ENCODE assay signal across 18 cellular contexts in genomic region chr10:125886914-125887512, GRCh38. TPM values are rescaled to one million over a fixed set of nuclear protein-coding genes. Genes with fewer than 3 reads are reported as not detected.
A peak's percentile ranks its signal among the peaks of the same experiment; 100 is the strongest.
DNase-seq lines count a peak whose midpoint lies in the region; ATAC-seq, FAIRE-seq and TF ChIP-seq lines count a peak whose summit lies in the region.
"Had no signal": no experiment of that assay in that cellular context is flagged by ENCODE, and none has a peak within 500 bp of the region (broad histone marks: within the 10 kb centered on the region; RNA-seq: fewer than 3 reads in every experiment).

No MANE protein-coding gene starts in this region.

- CTCF ChIA-PET in PC-3 (lab: Charles Lee) (no interaction called here), endothelial cell of umbilical vein (lab: Charles Lee) (no interaction called here), Calu3 (lab: Charles Lee) (no interaction called here)

- peaks cover 92% of the 10 kb centered on the region for H3K79me2 ChIP-seq in GM23248 (ENCODE audit: insufficient read depth)
- H3K79me2 ChIP-seq in PC-3 (ENCODE audit: low read length), result peaks cover 31% of the 10 kb centered on the region
- H3K79me2 ChIP-seq in endothelial cell of umbilical vein (ENCODE audit: control insufficient read depth, insufficient read depth, low read length), result peaks cover 2% of the 10 kb centered on the region
- peaks cover 33% of the 10 kb centered on the region for H3K79me2 ChIP-seq in keratinocyte (ENCODE audit: control insufficient read depth, insufficient read depth, low read length)

- H3K4me1 ChIP-seq in GM23248 (ENCODE audit: insufficient read depth) (peaks cover 8% of the 10 kb centered on the region; the same call in 1 of the 2 replicates), PC-3 (ENCODE audit: insufficient read depth, low read length) (peaks cover 35% of the 10 kb centered on the region), endothelial cell of umbilical vein (ENCODE audit: control insufficient read depth, extremely low read depth, insufficient read depth, low read length) (no peaks in the 10 kb centered on the region), keratinocyte (ENCODE audit: control insufficient read depth, extremely low read depth, insufficient read depth, low read length) (peaks cover 19% of the 10 kb centered on the region)

- no peaks in the 10 kb centered on the region for H3K27me3 Mint-ChIP-seq in Calu3 (ENCODE audit: unreplicated experiment)
- H3K27me3 Mint-ChIP-seq in activated naive CD8-positive, alpha-beta T cell treated with anti-CD3 and anti-CD28 coated beads for 36 hours, result no peaks in the 10 kb centered on the region
- H3K27me3 Mint-ChIP-seq: CD4-positive, alpha-beta memory T cell had no signal

- no peak overlapping the region for H2AFZ ChIP-seq in GM23248
- no peak overlapping the region for H2AFZ ChIP-seq in PC-3 (ENCODE audit: low read length)
- H2AFZ ChIP-seq in endothelial cell of umbilical vein (ENCODE audit: low read depth, low read length), result no peak overlapping the region
- H2AFZ ChIP-seq in keratinocyte (ENCODE audit: control insufficient read depth, low read length), result no peak overlapping the region

- H3K9me3 ChIP-seq in GM23248 (ENCODE audit: low read depth), result no peaks in the 10 kb centered on the region
- no peaks in the 10 kb centered on the region for H3K9me3 ChIP-seq in PC-3 (ENCODE audit: low read length)
- H3K9me3 ChIP-seq in endothelial cell of umbilical vein (replicated peaks; ENCODE audit: control insufficient read depth, insufficient read depth, low read length), result no peaks in the 10 kb centered on the region
- H3K9me3 ChIP-seq in keratinocyte (ENCODE audit: control insufficient read depth, low read depth, low read length), result no peaks in the 10 kb centered on the region

- peaks cover 19% of the 10 kb centered on the region for H3K4me1 Mint-ChIP-seq in Calu3 (ENCODE audit: low read depth, unreplicated experiment)
- peaks cover 2% of the 10 kb centered on the region for H3K4me1 Mint-ChIP-seq in activated naive CD8-positive, alpha-beta T cell treated with anti-CD3 and anti-CD28 coated beads for 36 hours
- H3K4me1 Mint-ChIP-seq: CD4-positive, alpha-beta memory T cell had no signal

- 60 to 67% methylated on average over 3 of the region's 3 CpGs for WGBS in GM23248 (ENCODE audit: low coverage in 1 of 2, low lambda C conversion rate in 2 of 2, missing lambda C conversion rate in 2 of 2), 2 experiments

- no peak overlapping the region for H3K27ac ChIP-seq in GM23248
- H3K27ac ChIP-seq in PC-3 (ENCODE audit: low read length), result no peak overlapping the region
- H3K27ac ChIP-seq in endothelial cell of umbilical vein (ENCODE audit: insufficient read depth, low read depth, low read length), result no peak overlapping the region
- peak overlapping the region; percentile 56 for H3K27ac ChIP-seq in keratinocyte (ENCODE audit: control insufficient read depth, insufficient read depth, low read length)

- dilution Hi-C loops in endothelial cell of umbilical vein (cut with MboI; ENCODE audit: extremely low pct_ligation_motif_present, low sequenced_read_pairs), result no loop called here
- dilution Hi-C loops in keratinocyte (cut with MboI; ENCODE audit: extremely low pct_ligation_motif_present, low sequenced_read_pairs), result no loop called here

- H3K9me1 ChIP-seq in endothelial cell of umbilical vein (replicated peaks; ENCODE audit: control insufficient read depth, extremely low read depth, insufficient read depth, low read length), result no peaks in the 10 kb centered on the region
- no peaks in the 10 kb centered on the region for H3K9me1 ChIP-seq in keratinocyte (ENCODE audit: control insufficient read depth, extremely low read depth, insufficient read depth, low read length)

- in situ Hi-C loops in GM23248 (cut with MboI), result no loop called here

- H3K9me2 ChIP-seq in GM23248 (ENCODE audit: insufficient read depth) (no peaks in the 10 kb centered on the region), PC-3 (replicated peaks; ENCODE audit: low read length) (no peaks in the 10 kb centered on the region)

- no peak overlapping the region for H3K4me3 ChIP-seq in GM23248
- H3K4me3 ChIP-seq in PC-3 (ENCODE audit: low read length), result no peak overlapping the region
- no peak overlapping the region for H3K4me3 ChIP-seq in endothelial cell of umbilical vein (replicated peaks in 1 of 3; ENCODE audit: insufficient read depth in 1 of 3, low read depth in 1 of 3, low read length in 3 of 3)
- H3K4me3 ChIP-seq in keratinocyte (ENCODE audit: control insufficient read depth in 2 of 3, extremely low read depth in 1 of 3, insufficient read depth in 2 of 3, low read depth in 1 of 3, low read length in 3 of 3), result peak overlapping the region in 1 of 3 experiments; percentile 40

- H3F3A ChIP-seq in GM23248 (ENCODE audit: insufficient read depth) (no peaks in the 10 kb centered on the region), PC-3 (ENCODE audit: low read length, unreplicated experiment) (no peaks in the 10 kb centered on the region)

- no peak overlapping the region for H3K27ac Mint-ChIP-seq in Calu3 (ENCODE audit: unreplicated experiment)
- no peak overlapping the region for H3K27ac Mint-ChIP-seq in activated naive CD8-positive, alpha-beta T cell treated with anti-CD3 and anti-CD28 coated beads for 36 hours
- H3K27ac Mint-ChIP-seq: CD4-positive, alpha-beta memory T cell; H9 had no signal

- ATAC-seq in PC-3 (peak; percentile 34; the same call in 1 of the 2 replicates), HG03045 (IDR thresholded peaks at IDR 0.05; ENCODE audit: unreplicated experiment) (no peak), GM19324 (IDR thresholded peaks at IDR 0.05; ENCODE audit: low FRiP score, unreplicated experiment) (no peak)

- no peak overlapping the region for H3K9ac ChIP-seq in GM23248
- H3K9ac ChIP-seq in PC-3 (ENCODE audit: low read length), result no peak overlapping the region
- H3K9ac ChIP-seq in endothelial cell of umbilical vein (replicated peaks; ENCODE audit: extremely low read depth, insufficient read depth, low read length), result no peak overlapping the region
- H3K9ac ChIP-seq in keratinocyte (ENCODE audit: control insufficient read depth, extremely low read depth, insufficient read depth, low read length), result no peak overlapping the region

- H3K4me2 ChIP-seq in GM23248 (ENCODE audit: unreplicated experiment), result no peak overlapping the region
- no peak overlapping the region for H3K4me2 ChIP-seq in PC-3 (ENCODE audit: low read length)
- no peak overlapping the region for H3K4me2 ChIP-seq in endothelial cell of umbilical vein (ENCODE audit: insufficient read depth, low read length)
- H3K4me2 ChIP-seq in keratinocyte (ENCODE audit: control insufficient read depth, extremely low read depth, insufficient read depth, low read depth, low read length), result peak overlapping the region; percentile 58

- intact Hi-C loops in PC-3 (cut with micrococcal nuclease), result no loop called here
- intact Hi-C loops in endothelial cell of umbilical vein (cut with micrococcal nuclease), result no loop called here
- intact Hi-C loops in Calu3 (cut with micrococcal nuclease; ENCODE audit: unreplicated experiment), result no loop called here

- no TSS peak for BruUV-seq in PC-3 (replicated peaks; lab: Mats Ljungman, UMichigan)
- no TSS peak for BruUV-seq in endothelial cell of umbilical vein (replicated peaks; lab: Mats Ljungman, UMichigan)
- BruUV-seq in Calu3 (replicated peaks; lab: Mats Ljungman, UMichigan), result no TSS peak

- no peak for FAIRE-seq in endothelial cell of umbilical vein (lab: Jason Lieb, UNC)
- FAIRE-seq in keratinocyte (lab: Jason Lieb, UNC), result no peak

- no peaks in the 10 kb centered on the region for H3K9me3 Mint-ChIP-seq in Calu3 (ENCODE audit: low read depth, unreplicated experiment)
- no peaks in the 10 kb centered on the region for H3K9me3 Mint-ChIP-seq in activated naive CD8-positive, alpha-beta T cell treated with anti-CD3 and anti-CD28 coated beads for 36 hours

- no peaks in the 10 kb centered on the region for H3K27me3 ChIP-seq in GM23248 (replicated peaks; ENCODE audit: insufficient read depth)
- no peaks in the 10 kb centered on the region for H3K27me3 ChIP-seq in PC-3 (ENCODE audit: low read length)
- H3K27me3 ChIP-seq in endothelial cell of umbilical vein (ENCODE audit: control insufficient read depth in 2 of 2, insufficient read depth in 2 of 2, low read length in 2 of 2), result no peaks in the 10 kb centered on the region
- H3K27me3 ChIP-seq in keratinocyte (ENCODE audit: control insufficient read depth, extremely low read depth, insufficient read depth, low read length), result no peaks in the 10 kb centered on the region

- POLR2A ChIA-PET in PC-3 (lab: Charles Lee; ENCODE audit: unreplicated experiment), result no interaction called here
- POLR2A ChIA-PET in endothelial cell of umbilical vein (lab: Charles Lee), result no interaction called here

- H4K20me1 ChIP-seq in GM23248 (ENCODE audit: insufficient read depth) (no peaks in the 10 kb centered on the region), PC-3 (ENCODE audit: low read length) (no peaks in the 10 kb centered on the region), endothelial cell of umbilical vein (replicated peaks; ENCODE audit: control insufficient read depth, extremely low read depth, insufficient read depth, low read length) (no peaks in the 10 kb centered on the region), keratinocyte (ENCODE audit: control insufficient read depth, extremely low read depth, insufficient read depth, low read length) (no peaks in the 10 kb centered on the region)

- H3K36me3 ChIP-seq in GM23248 (ENCODE audit: low read depth) (no peaks in the 10 kb centered on the region), PC-3 (ENCODE audit: low read depth, low read length) (no peaks in the 10 kb centered on the region), endothelial cell of umbilical vein (ENCODE audit: control insufficient read depth in 2 of 2, extremely low read depth in 1 of 2, insufficient read depth in 2 of 2, low read length in 2 of 2) (no peaks in the 10 kb centered on the region), keratinocyte (ENCODE audit: control insufficient read depth in 2 of 2, extremely low read depth in 1 of 2, insufficient read depth in 2 of 2, low read length in 2 of 2) (peaks cover 6 to 10% of the 10 kb centered on the region in 2 experiments)

- peaks cover 4% of the 10 kb centered on the region for H3K36me3 Mint-ChIP-seq in Calu3 (ENCODE audit: insufficient read depth, unreplicated experiment)
- peaks cover 3% of the 10 kb centered on the region for H3K36me3 Mint-ChIP-seq in activated naive CD8-positive, alpha-beta T cell treated with anti-CD3 and anti-CD28 coated beads for 36 hours

- no peak overlapping the region for H3K4me3 Mint-ChIP-seq in Calu3 (ENCODE audit: low read depth, unreplicated experiment)
- no peak overlapping the region for H3K4me3 Mint-ChIP-seq in activated naive CD8-positive, alpha-beta T cell treated with anti-CD3 and anti-CD28 coated beads for 36 hours
- H3K4me3 Mint-ChIP-seq: CD4-positive, alpha-beta memory T cell; H9 had no signal

- TF ChIP-seq CTCF in PC-3 (conservative IDR thresholded peaks at IDR 0.05; ENCODE audit: low read depth, low read length), result no peak
- TF ChIP-seq CTCF in endothelial cell of umbilical vein (IDR thresholded peaks at IDR 0.05; ENCODE audit: extremely low read depth in 1 of 2, insufficient read depth in 1 of 2, low read depth in 1 of 2, low read length in 2 of 2), result no peak
- no peak for TF ChIP-seq CTCF in keratinocyte (optimal IDR thresholded peaks at IDR 0.05 in 1 of 3, IDR thresholded peaks at IDR 0.05 in 1 of 3, conservative IDR thresholded peaks at IDR 0.05 in 1 of 3; ENCODE audit: extremely low read depth in 1 of 3, insufficient read depth in 2 of 3, low read length in 3 of 3)
- TF ChIP-seq CTCF in Calu3 (IDR thresholded peaks at IDR 0.05; ENCODE audit: unreplicated experiment), result no peak

- peak; percentile 32 for DNase-seq in GM23248
- no peak for DNase-seq in PC-3
- no peak for DNase-seq in endothelial cell of umbilical vein (ENCODE audit: low read depth, low spot score)
- DNase-seq in keratinocyte (ENCODE audit: low read depth, low spot score), result no peak
- no peak for DNase-seq in Calu3
- no peak for DNase-seq in activated naive CD8-positive, alpha-beta T cell treated with anti-CD3 and anti-CD28 coated beads for 36 hours
- DNase-seq: CD4-positive, alpha-beta memory T cell; DMS53; H9; KBM-7; NCI-H1417 treated with DMSO at 0.1 percent for 48 hours; NCI-H187 treated with DMSO at 0.1 percent for 48 hours; NCI-H226; NCI-H524; NCI-H82; SW 1271 had no signal

- TF ChIP-seq POLR2A in endothelial cell of umbilical vein (IDR thresholded peaks at IDR 0.05; ENCODE audit: low read depth, low read length), result no peak

RNA-seq across cellular contexts. Expression of gene DHX32, which starts 5.9 kb away (rescaled TPM):
- total RNA-seq in GM23248 (2014; rRNA removed; shearing (Covaris generic)), result 49.6 and 59.8 TPM in 2 replicates
- polyA plus RNA-seq in GM23248 (2016; fragmentation: Nextera tagmentation; extraction: Ambion mirVana) (33.6 and 34.4 TPM in 2 replicates), endothelial cell of umbilical vein (15.5 and 17.1 TPM in 2 replicates), keratinocyte (37.8 to 48.3 TPM (median 46.7 TPM) in 3 replicates)
- total RNA-seq in PC-3 (2014; rRNA removed) (31.0 and 38.7 TPM in 2 replicates), endothelial cell of umbilical vein (29.6 and 31.9 TPM in 2 replicates), Calu3 (2022) (29.2 and 32.2 TPM in 2 replicates)
- polyA plus RNA-seq in endothelial cell of umbilical vein (2011; cell fraction: cytosol; rRNA removed), result 18.2 and 19.9 TPM in 2 replicates
- polyA plus RNA-seq in endothelial cell of umbilical vein (2011; cell fraction: nucleus; rRNA removed), result 32.9 and 33.0 TPM in 2 replicates
- polyA plus RNA-seq in endothelial cell of umbilical vein (2012), result 27.6 and 31.1 TPM in 2 replicates
- polyA minus RNA-seq in endothelial cell of umbilical vein (29.0 and 30.4 TPM in 2 replicates), keratinocyte (10.7 to 64.3 TPM (median 49.7 TPM) in 3 replicates)
- 34.7 TPM for polyA minus RNA-seq in endothelial cell of umbilical vein (2011; cell fraction: cytosol; rRNA and poly(A)+ RNA removed)
- 15.3 and 19.5 TPM in 2 replicates for polyA minus RNA-seq in endothelial cell of umbilical vein (2011; cell fraction: nucleus; rRNA and poly(A)+ RNA removed)
- 50.1 TPM for polyA plus RNA-seq in keratinocyte (2011; ENCODE audit: low read depth)
- polyA plus RNA-seq in keratinocyte (2011; cell fraction: cytosol; rRNA removed), result 27.1 and 51.3 TPM in 2 replicates
- polyA plus RNA-seq in keratinocyte (2011; cell fraction: nucleus; rRNA removed), result 51.3 and 53.9 TPM in 2 replicates
- polyA plus RNA-seq in keratinocyte (2012; ENCODE audit: low replicate concordance), result 27.2 and 35.4 TPM in 2 replicates
- polyA minus RNA-seq in keratinocyte (2011; cell fraction: cytosol; rRNA and poly(A)+ RNA removed), result 40.1 TPM
- polyA minus RNA-seq in keratinocyte (2011; cell fraction: nucleus; rRNA and poly(A)+ RNA removed), result 24.5 and 46.8 TPM in 2 replicates
- total RNA-seq in activated naive CD8-positive, alpha-beta T cell treated with anti-CD3 and anti-CD28 coated beads for 36 hours, result 10 to 100 TPM; 27.6 to 27.8 TPM

RNA-seq across cellular contexts. Expression of gene FANK1, which starts 9.4 kb away (rescaled TPM):
- total RNA-seq in GM23248 (2014; rRNA removed; shearing (Covaris generic)), result 4.3 and 13.3 TPM in 2 replicates
- 7.9 and 10.2 TPM in 2 replicates for polyA plus RNA-seq in GM23248 (2016; fragmentation: Nextera tagmentation; extraction: Ambion mirVana)
- 0.95 and 2.4 TPM in 2 replicates for total RNA-seq in PC-3 (2014; rRNA removed)
- total RNA-seq in endothelial cell of umbilical vein, result 1.4 and 1.6 TPM in 2 replicates
- 1.9 and 2.0 TPM in 2 replicates for polyA plus RNA-seq in endothelial cell of umbilical vein
- 2.1 and 2.3 TPM in 2 replicates for polyA plus RNA-seq in endothelial cell of umbilical vein (2011; cell fraction: cytosol; rRNA removed)
- 8.7 and 11.1 TPM in 2 replicates for polyA plus RNA-seq in endothelial cell of umbilical vein (2011; cell fraction: nucleus; rRNA removed)
- polyA plus RNA-seq in endothelial cell of umbilical vein (2012), result 4.8 and 7.0 TPM in 2 replicates
- polyA minus RNA-seq in endothelial cell of umbilical vein, result 3.0 and 3.2 TPM in 2 replicates
- 1.1 TPM for polyA minus RNA-seq in endothelial cell of umbilical vein (2011; cell fraction: cytosol; rRNA and poly(A)+ RNA removed)
- 5.4 and 5.8 TPM in 2 replicates for polyA minus RNA-seq in endothelial cell of umbilical vein (2011; cell fraction: nucleus; rRNA and poly(A)+ RNA removed)
- 7.3 to 14.8 TPM (median 13.4 TPM) in 3 replicates for polyA plus RNA-seq in keratinocyte
- polyA plus RNA-seq in keratinocyte (2011; ENCODE audit: low read depth), result 10.9 TPM
- polyA plus RNA-seq in keratinocyte (2011; cell fraction: cytosol; rRNA removed), result 12.1 and 14.5 TPM in 2 replicates
- 26.8 and 29.6 TPM in 2 replicates for polyA plus RNA-seq in keratinocyte (2011; cell fraction: nucleus; rRNA removed)
- 5.7 and 9.0 TPM in 2 replicates for polyA plus RNA-seq in keratinocyte (2012; ENCODE audit: low replicate concordance)
- polyA minus RNA-seq in keratinocyte, result 1.4 to 16.5 TPM (median 7.6 TPM) in 3 replicates
- polyA minus RNA-seq in keratinocyte (2011; cell fraction: cytosol; rRNA and poly(A)+ RNA removed), result 2.7 TPM
- 5.3 and 18.5 TPM in 2 replicates for polyA minus RNA-seq in keratinocyte (2011; cell fraction: nucleus; rRNA and poly(A)+ RNA removed)
- total RNA-seq in Calu3 (2022), result 0.85 and 1.6 TPM in 2 replicates
- total RNA-seq in activated naive CD8-positive, alpha-beta T cell treated with anti-CD3 and anti-CD28 coated beads for 36 hours, result 1 to 10 TPM in 1 of 2 experiments, under 1 TPM in 1; 0.92 to 1.1 TPM
- polyA plus RNA-seq: CD4-positive, alpha-beta memory T cell had no signal
